ENCODE assay signal across 14 cellular contexts in the genomic region with DNA sequence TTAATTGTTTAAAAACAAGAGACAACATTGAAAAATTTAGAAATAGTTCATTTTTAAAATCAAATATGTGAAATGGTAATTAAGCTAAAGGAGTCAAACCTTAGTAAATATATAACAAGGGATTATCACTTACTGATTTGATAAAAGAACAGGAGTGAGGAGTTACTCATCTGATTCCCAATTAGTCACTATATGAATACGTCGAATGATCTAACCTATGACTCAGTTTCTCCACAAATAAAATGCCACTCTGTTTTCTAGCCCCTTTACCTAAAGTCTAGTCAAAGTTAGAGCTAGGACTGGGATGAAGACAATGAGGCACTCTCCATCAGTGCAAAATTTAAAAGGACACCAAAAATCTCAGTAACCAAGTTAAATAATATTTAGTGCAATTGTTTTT.
"Had no signal": no experiment of that assay in that cellular context is flagged by ENCODE, and none has a peak within 500 bp of the region (broad histone marks: within the 10 kb centered on the region; RNA-seq: fewer than 3 reads in every experiment).

No MANE protein-coding gene starts in this region.

- H3K36me3 Mint-ChIP-seq: naive B cell, type B pancreatic cell had no signal

- H3K4me1 Mint-ChIP-seq: naive B cell had no signal

- H3K27ac ChIP-seq: heart left ventricle, parathyroid adenoma, psoas muscle had no signal

- H3K4me3 Mint-ChIP-seq: dendritic cell treated with granulocyte-macrophage colony-stimulating factor and Interleukin-4, amounts not matched to agents 40 ng/mL and 50 ng/mL, for 4 days; naive B cell; nephron; type B pancreatic cell had no signal

- H3K4me1 ChIP-seq: heart left ventricle, parathyroid adenoma, psoas muscle had no signal

- H2AFZ ChIP-seq: parathyroid adenoma had no signal

- H3K9me3 ChIP-seq: psoas muscle had no signal

- H3K27ac Mint-ChIP-seq: dendritic cell treated with granulocyte-macrophage colony-stimulating factor and Interleukin-4, amounts not matched to agents 40 ng/mL and 50 ng/mL, for 4 days; naive B cell; nephron; type B pancreatic cell had no signal

- H3K36me3 ChIP-seq: heart left ventricle had no signal

- H3K79me2 ChIP-seq: parathyroid adenoma had no signal

- H3K27me3 Mint-ChIP-seq: dendritic cell treated with granulocyte-macrophage colony-stimulating factor and Interleukin-4, amounts not matched to agents 40 ng/mL and 50 ng/mL, for 4 days; type B pancreatic cell had no signal

- H3K4me3 ChIP-seq: heart left ventricle, psoas muscle had no signal

- H3K27me3 ChIP-seq: heart left ventricle had no signal

- DNase-seq: cerebellar nuclear complex; foreskin melanocyte; heart left ventricle; hypothalamus; kidney glomerular epithelial cell; naive B cell; occipital lobe; psoas muscle; stimulated activated CD4-positive, alpha-beta T cell treated with anti-CD3 and anti-CD28 coated beads, Interleukin-12 subunit alpha, Interleukin-12 subunit beta, amount 100 ng/mL, for 4 hours; stimulated activated naive CD4-positive, alpha-beta T cell had no signal
